Comparison of ENCODE assay signal across 1 cellular context in genomic region chr1:85201340-85202091, GRCh38.
TF ChIP-seq lines count a peak whose summit lies in the region.

No MANE protein-coding gene starts in this region.

TF ChIP-seq in K562, 482 proteins besides CTCF, POLR2A, EP300 and RAD21 (continued from another document and continues in another):
- TF ChIP-seq, protein P1, sequence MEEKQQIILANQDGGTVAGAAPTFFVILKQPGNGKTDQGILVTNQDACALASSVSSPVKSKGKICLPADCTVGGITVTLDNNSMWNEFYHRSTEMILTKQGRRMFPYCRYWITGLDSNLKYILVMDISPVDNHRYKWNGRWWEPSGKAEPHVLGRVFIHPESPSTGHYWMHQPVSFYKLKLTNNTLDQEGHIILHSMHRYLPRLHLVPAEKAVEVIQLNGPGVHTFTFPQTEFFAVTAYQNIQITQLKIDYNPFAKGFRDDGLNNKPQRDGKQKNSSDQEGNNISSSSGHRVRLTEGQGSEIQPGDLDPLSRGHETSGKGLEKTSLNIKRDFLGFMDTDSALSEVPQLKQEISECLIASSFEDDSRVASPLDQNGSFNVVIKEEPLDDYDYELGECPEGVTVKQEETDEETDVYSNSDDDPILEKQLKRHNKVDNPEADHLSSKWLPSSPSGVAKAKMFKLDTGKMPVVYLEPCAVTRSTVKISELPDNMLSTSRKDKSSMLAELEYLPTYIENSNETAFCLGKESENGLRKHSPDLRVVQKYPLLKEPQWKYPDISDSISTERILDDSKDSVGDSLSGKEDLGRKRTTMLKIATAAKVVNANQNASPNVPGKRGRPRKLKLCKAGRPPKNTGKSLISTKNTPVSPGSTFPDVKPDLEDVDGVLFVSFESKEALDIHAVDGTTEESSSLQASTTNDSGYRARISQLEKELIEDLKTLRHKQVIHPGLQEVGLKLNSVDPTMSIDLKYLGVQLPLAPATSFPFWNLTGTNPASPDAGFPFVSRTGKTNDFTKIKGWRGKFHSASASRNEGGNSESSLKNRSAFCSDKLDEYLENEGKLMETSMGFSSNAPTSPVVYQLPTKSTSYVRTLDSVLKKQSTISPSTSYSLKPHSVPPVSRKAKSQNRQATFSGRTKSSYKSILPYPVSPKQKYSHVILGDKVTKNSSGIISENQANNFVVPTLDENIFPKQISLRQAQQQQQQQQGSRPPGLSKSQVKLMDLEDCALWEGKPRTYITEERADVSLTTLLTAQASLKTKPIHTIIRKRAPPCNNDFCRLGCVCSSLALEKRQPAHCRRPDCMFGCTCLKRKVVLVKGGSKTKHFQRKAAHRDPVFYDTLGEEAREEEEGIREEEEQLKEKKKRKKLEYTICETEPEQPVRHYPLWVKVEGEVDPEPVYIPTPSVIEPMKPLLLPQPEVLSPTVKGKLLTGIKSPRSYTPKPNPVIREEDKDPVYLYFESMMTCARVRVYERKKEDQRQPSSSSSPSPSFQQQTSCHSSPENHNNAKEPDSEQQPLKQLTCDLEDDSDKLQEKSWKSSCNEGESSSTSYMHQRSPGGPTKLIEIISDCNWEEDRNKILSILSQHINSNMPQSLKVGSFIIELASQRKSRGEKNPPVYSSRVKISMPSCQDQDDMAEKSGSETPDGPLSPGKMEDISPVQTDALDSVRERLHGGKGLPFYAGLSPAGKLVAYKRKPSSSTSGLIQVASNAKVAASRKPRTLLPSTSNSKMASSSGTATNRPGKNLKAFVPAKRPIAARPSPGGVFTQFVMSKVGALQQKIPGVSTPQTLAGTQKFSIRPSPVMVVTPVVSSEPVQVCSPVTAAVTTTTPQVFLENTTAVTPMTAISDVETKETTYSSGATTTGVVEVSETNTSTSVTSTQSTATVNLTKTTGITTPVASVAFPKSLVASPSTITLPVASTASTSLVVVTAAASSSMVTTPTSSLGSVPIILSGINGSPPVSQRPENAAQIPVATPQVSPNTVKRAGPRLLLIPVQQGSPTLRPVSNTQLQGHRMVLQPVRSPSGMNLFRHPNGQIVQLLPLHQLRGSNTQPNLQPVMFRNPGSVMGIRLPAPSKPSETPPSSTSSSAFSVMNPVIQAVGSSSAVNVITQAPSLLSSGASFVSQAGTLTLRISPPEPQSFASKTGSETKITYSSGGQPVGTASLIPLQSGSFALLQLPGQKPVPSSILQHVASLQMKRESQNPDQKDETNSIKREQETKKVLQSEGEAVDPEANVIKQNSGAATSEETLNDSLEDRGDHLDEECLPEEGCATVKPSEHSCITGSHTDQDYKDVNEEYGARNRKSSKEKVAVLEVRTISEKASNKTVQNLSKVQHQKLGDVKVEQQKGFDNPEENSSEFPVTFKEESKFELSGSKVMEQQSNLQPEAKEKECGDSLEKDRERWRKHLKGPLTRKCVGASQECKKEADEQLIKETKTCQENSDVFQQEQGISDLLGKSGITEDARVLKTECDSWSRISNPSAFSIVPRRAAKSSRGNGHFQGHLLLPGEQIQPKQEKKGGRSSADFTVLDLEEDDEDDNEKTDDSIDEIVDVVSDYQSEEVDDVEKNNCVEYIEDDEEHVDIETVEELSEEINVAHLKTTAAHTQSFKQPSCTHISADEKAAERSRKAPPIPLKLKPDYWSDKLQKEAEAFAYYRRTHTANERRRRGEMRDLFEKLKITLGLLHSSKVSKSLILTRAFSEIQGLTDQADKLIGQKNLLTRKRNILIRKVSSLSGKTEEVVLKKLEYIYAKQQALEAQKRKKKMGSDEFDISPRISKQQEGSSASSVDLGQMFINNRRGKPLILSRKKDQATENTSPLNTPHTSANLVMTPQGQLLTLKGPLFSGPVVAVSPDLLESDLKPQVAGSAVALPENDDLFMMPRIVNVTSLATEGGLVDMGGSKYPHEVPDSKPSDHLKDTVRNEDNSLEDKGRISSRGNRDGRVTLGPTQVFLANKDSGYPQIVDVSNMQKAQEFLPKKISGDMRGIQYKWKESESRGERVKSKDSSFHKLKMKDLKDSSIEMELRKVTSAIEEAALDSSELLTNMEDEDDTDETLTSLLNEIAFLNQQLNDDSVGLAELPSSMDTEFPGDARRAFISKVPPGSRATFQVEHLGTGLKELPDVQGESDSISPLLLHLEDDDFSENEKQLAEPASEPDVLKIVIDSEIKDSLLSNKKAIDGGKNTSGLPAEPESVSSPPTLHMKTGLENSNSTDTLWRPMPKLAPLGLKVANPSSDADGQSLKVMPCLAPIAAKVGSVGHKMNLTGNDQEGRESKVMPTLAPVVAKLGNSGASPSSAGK (IDR thresholded peaks at IDR 0.05): peak; percentile 74; the same call in 1 of the 2 replicates
- no peak for TF ChIP-seq NELFE (IDR thresholded peaks at IDR 0.05; ENCODE audit: insufficient read depth, insufficient read length)
- no peak for TF ChIP-seq NCOA1 (IDR thresholded peaks at IDR 0.05; ENCODE audit: low read depth)
- peak; percentile 97; the same call in 1 of the 2 replicates for TF ChIP-seq KAT7 (CRISPR knock-in tag; IDR thresholded peaks at IDR 0.05; ENCODE audit: borderline replicate concordance)
- TF ChIP-seq, protein P2, sequence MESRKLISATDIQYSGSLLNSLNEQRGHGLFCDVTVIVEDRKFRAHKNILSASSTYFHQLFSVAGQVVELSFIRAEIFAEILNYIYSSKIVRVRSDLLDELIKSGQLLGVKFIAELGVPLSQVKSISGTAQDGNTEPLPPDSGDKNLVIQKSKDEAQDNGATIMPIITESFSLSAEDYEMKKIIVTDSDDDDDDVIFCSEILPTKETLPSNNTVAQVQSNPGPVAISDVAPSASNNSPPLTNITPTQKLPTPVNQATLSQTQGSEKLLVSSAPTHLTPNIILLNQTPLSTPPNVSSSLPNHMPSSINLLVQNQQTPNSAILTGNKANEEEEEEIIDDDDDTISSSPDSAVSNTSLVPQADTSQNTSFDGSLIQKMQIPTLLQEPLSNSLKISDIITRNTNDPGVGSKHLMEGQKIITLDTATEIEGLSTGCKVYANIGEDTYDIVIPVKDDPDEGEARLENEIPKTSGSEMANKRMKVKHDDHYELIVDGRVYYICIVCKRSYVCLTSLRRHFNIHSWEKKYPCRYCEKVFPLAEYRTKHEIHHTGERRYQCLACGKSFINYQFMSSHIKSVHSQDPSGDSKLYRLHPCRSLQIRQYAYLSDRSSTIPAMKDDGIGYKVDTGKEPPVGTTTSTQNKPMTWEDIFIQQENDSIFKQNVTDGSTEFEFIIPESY (CRISPR knock-in tag; IDR thresholded peaks at IDR 0.05): 0 out of 2 replicates have a peak, but pooled peaks have one; percentile 13
- TF ChIP-seq CCNT2 (IDR thresholded peaks at IDR 0.05; ENCODE audit: borderline replicate concordance, extremely low read depth, insufficient read length, low read depth, low read length): peak; percentile 52
- TF ChIP-seq SLC30A9 (CRISPR knock-in tag; IDR thresholded peaks at IDR 0.05): 0 out of 2 replicates have a peak, but pooled peaks have one; percentile 59
- no peak for TF ChIP-seq ZNF696 (CRISPR knock-in tag; conservative IDR thresholded peaks at IDR 0.05)
- TF ChIP-seq ZNF583 (CRISPR knock-in tag; IDR thresholded peaks at IDR 0.05): 0 out of 2 replicates have a peak, but pooled peaks have one; percentile 48
- peak; percentile 65 for TF ChIP-seq PCBP1 (IDR thresholded peaks at IDR 0.05; ENCODE audit: low read depth, low read length, poor library complexity, severe bottlenecking)
- TF ChIP-seq HDAC8 (tag; IDR thresholded peaks at IDR 0.05): 0 out of 2 replicates have a peak, but pooled peaks have one; percentile 28
- peak; percentile 53 for TF ChIP-seq MEIS2 (IDR thresholded peaks at IDR 0.05; ENCODE audit: partially characterized antibody)
- no peak for TF ChIP-seq CBFA2T2 (conservative IDR thresholded peaks at IDR 0.05)
- TF ChIP-seq, protein P3, sequence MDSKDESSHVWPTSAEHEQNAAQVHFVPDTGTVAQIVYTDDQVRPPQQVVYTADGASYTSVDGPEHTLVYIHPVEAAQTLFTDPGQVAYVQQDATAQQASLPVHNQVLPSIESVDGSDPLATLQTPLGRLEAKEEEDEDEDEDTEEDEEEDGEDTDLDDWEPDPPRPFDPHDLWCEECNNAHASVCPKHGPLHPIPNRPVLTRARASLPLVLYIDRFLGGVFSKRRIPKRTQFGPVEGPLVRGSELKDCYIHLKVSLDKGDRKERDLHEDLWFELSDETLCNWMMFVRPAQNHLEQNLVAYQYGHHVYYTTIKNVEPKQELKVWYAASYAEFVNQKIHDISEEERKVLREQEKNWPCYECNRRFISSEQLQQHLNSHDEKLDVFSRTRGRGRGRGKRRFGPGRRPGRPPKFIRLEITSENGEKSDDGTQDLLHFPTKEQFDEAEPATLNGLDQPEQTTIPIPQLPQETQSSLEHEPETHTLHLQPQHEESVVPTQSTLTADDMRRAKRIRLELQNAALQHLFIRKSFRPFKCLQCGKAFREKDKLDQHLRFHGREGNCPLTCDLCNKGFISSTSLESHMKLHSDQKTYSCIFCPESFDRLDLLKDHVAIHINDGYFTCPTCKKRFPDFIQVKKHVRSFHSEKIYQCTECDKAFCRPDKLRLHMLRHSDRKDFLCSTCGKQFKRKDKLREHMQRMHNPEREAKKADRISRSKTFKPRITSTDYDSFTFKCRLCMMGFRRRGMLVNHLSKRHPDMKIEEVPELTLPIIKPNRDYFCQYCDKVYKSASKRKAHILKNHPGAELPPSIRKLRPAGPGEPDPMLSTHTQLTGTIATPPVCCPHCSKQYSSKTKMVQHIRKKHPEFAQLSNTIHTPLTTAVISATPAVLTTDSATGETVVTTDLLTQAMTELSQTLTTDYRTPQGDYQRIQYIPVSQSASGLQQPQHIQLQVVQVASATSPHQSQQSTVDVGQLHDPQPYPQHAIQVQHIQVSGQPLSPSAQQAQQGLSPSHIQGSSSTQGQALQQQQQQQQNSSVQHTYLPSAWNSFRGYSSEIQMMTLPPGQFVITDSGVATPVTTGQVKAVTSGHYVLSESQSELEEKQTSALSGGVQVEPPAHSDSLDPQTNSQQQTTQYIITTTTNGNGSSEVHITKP (IDR thresholded peaks at IDR 0.05; ENCODE audit: partially characterized antibody): peak; percentile 67
- TF ChIP-seq, protein P4, sequence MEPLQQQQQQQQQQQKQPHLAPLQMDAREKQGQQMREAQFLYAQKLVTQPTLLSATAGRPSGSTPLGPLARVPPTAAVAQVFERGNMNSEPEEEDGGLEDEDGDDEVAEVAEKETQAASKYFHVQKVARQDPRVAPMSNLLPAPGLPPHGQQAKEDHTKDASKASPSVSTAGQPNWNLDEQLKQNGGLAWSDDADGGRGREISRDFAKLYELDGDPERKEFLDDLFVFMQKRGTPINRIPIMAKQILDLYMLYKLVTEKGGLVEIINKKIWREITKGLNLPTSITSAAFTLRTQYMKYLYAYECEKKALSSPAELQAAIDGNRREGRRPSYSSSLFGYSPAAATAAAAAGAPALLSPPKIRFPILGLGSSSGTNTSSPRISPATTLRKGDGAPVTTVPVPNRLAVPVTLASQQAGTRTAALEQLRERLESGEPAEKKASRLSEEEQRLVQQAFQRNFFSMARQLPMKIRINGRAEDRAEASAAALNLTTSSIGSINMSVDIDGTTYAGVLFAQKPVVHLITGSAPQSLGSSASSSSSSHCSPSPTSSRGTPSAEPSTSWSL (CRISPR knock-in tag; IDR thresholded peaks at IDR 0.05; ENCODE audit: borderline replicate concordance): no peak
- TF ChIP-seq POLR2G (IDR thresholded peaks at IDR 0.05; ENCODE audit: low read depth, low read length): peak; percentile 86
- TF ChIP-seq TAF1 (IDR thresholded peaks at IDR 0.05; ENCODE audit: control insufficient read depth, extremely low read depth, insufficient read depth, low read length, severe bottlenecking): peak; percentile 45
- TF ChIP-seq MED1 (CRISPR knock-in tag; IDR thresholded peaks at IDR 0.05; ENCODE audit: borderline replicate concordance): 0 out of 2 replicates have a peak, but pooled peaks have one; percentile 45
- peak; percentile 54; the same call in 1 of the 2 replicates for TF ChIP-seq FOXP1 (CRISPR knock-in tag; IDR thresholded peaks at IDR 0.05)
- 0 out of 2 replicates have a peak, but pooled peaks have one; percentile 10 for TF ChIP-seq ZFP91 (CRISPR knock-in tag; IDR thresholded peaks at IDR 0.05)
- TF ChIP-seq SMAD4 (CRISPR knock-in tag; conservative IDR thresholded peaks at IDR 0.05): peak; percentile 74
- no peak for TF ChIP-seq ATF3 (IDR thresholded peaks at IDR 0.05)
- 0 out of 2 replicates have a peak, but pooled peaks have one; percentile 38 for TF ChIP-seq ATF3 (CRISPR knock-in tag; conservative IDR thresholded peaks at IDR 0.05)
- 0 out of 2 replicates have a peak, but pooled peaks have one; percentile 17 for TF ChIP-seq ETV5 (CRISPR knock-in tag; IDR thresholded peaks at IDR 0.05; ENCODE audit: low read depth)
- TF ChIP-seq ZC3H8 (IDR thresholded peaks at IDR 0.05): no peak
- peak; percentile 93 for TF ChIP-seq NRF1 (conservative IDR thresholded peaks at IDR 0.05 in 1 of 2, IDR thresholded peaks at IDR 0.05 in 1 of 2)
- peak; percentile 72 for TF ChIP-seq HMGN3 (IDR thresholded peaks at IDR 0.05; ENCODE audit: borderline replicate concordance, extremely low read depth, insufficient read length, low read depth, low read length)
- TF ChIP-seq TOE1 (IDR thresholded peaks at IDR 0.05; ENCODE audit: borderline replicate concordance): no peak; the same call in 1 of the 2 replicates
- TF ChIP-seq TOE1 (CRISPR knock-in tag; IDR thresholded peaks at IDR 0.05; ENCODE audit: borderline replicate concordance, low read depth): no peak
- TF ChIP-seq ZFX (CRISPR knock-in tag; IDR thresholded peaks at IDR 0.05): peak; percentile 57
- TF ChIP-seq ZNF23 (CRISPR knock-in tag; IDR thresholded peaks at IDR 0.05): no peak
- TF ChIP-seq CEBPG (CRISPR knock-in tag; IDR thresholded peaks at IDR 0.05): peak; percentile 32; the same call in 1 of the 2 replicates
- TF ChIP-seq CEBPG (tag; conservative IDR thresholded peaks at IDR 0.05 in 1 of 2, IDR thresholded peaks at IDR 0.05 in 1 of 2): no peak
- TF ChIP-seq RAD51 (IDR thresholded peaks at IDR 0.05; ENCODE audit: borderline replicate concordance, low read depth): peak; percentile 19; the same call in 1 of the 2 replicates
